ENCODE assay signal across 1 cellular context in the genomic region with DNA sequence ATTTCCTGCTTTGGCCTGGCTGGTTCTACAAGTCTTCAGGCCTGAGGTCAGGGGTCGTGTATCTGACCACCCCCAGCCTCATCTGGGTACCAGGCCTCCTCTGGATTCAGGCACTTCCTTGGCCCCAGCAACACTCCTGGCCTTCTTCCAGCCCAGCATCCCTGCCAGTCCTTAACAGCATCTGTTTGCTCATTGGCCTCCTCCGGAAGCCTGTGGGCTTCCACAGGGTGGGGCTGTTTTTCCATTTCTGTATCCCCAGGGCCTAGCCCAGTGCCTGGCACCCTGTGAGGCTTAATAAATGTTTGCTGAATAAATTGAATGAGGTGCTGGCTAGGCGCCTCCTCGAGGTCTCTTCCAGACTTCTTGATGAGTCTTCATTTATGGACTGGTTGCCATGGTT.
TF ChIP-seq lines count a peak whose summit lies in the region.

No MANE protein-coding gene starts in this region.

TF ChIP-seq in GM23338, 12 proteins besides CTCF, POLR2A, EP300 and RAD21:
- no peak for TF ChIP-seq POLR2AphosphoS5 (IDR thresholded peaks at IDR 0.05; ENCODE audit: low read depth)
- TF ChIP-seq, protein P1, sequence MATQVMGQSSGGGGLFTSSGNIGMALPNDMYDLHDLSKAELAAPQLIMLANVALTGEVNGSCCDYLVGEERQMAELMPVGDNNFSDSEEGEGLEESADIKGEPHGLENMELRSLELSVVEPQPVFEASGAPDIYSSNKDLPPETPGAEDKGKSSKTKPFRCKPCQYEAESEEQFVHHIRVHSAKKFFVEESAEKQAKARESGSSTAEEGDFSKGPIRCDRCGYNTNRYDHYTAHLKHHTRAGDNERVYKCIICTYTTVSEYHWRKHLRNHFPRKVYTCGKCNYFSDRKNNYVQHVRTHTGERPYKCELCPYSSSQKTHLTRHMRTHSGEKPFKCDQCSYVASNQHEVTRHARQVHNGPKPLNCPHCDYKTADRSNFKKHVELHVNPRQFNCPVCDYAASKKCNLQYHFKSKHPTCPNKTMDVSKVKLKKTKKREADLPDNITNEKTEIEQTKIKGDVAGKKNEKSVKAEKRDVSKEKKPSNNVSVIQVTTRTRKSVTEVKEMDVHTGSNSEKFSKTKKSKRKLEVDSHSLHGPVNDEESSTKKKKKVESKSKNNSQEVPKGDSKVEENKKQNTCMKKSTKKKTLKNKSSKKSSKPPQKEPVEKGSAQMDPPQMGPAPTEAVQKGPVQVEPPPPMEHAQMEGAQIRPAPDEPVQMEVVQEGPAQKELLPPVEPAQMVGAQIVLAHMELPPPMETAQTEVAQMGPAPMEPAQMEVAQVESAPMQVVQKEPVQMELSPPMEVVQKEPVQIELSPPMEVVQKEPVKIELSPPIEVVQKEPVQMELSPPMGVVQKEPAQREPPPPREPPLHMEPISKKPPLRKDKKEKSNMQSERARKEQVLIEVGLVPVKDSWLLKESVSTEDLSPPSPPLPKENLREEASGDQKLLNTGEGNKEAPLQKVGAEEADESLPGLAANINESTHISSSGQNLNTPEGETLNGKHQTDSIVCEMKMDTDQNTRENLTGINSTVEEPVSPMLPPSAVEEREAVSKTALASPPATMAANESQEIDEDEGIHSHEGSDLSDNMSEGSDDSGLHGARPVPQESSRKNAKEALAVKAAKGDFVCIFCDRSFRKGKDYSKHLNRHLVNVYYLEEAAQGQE (IDR thresholded peaks at IDR 0.05; ENCODE audit: unreplicated experiment) = no peak
- TF ChIP-seq, protein P2, sequence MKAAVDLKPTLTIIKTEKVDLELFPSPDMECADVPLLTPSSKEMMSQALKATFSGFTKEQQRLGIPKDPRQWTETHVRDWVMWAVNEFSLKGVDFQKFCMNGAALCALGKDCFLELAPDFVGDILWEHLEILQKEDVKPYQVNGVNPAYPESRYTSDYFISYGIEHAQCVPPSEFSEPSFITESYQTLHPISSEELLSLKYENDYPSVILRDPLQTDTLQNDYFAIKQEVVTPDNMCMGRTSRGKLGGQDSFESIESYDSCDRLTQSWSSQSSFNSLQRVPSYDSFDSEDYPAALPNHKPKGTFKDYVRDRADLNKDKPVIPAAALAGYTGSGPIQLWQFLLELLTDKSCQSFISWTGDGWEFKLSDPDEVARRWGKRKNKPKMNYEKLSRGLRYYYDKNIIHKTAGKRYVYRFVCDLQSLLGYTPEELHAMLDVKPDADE (IDR thresholded peaks at IDR 0.05) = no peak
- no peak for TF ChIP-seq ZNF331 (CRISPR knock-in tag; IDR thresholded peaks at IDR 0.05; ENCODE audit: low read depth)
- no peak for TF ChIP-seq EZH2 (IDR thresholded peaks at IDR 0.05; ENCODE audit: low read depth, unreplicated experiment)
- TF ChIP-seq CREB1 (CRISPR knock-in tag; IDR thresholded peaks at IDR 0.05; ENCODE audit: low read depth) = no peak
- no peak for TF ChIP-seq STAT1 (IDR thresholded peaks at IDR 0.05; ENCODE audit: unreplicated experiment)
- TF ChIP-seq ZNF114 (CRISPR knock-in tag; IDR thresholded peaks at IDR 0.05) = no peak
- TF ChIP-seq JUNB (IDR thresholded peaks at IDR 0.05; ENCODE audit: unreplicated experiment) = no peak
- no peak for TF ChIP-seq EZH2phosphoT487 (IDR thresholded peaks at IDR 0.05; ENCODE audit: unreplicated experiment)
- TF ChIP-seq, protein P3, sequence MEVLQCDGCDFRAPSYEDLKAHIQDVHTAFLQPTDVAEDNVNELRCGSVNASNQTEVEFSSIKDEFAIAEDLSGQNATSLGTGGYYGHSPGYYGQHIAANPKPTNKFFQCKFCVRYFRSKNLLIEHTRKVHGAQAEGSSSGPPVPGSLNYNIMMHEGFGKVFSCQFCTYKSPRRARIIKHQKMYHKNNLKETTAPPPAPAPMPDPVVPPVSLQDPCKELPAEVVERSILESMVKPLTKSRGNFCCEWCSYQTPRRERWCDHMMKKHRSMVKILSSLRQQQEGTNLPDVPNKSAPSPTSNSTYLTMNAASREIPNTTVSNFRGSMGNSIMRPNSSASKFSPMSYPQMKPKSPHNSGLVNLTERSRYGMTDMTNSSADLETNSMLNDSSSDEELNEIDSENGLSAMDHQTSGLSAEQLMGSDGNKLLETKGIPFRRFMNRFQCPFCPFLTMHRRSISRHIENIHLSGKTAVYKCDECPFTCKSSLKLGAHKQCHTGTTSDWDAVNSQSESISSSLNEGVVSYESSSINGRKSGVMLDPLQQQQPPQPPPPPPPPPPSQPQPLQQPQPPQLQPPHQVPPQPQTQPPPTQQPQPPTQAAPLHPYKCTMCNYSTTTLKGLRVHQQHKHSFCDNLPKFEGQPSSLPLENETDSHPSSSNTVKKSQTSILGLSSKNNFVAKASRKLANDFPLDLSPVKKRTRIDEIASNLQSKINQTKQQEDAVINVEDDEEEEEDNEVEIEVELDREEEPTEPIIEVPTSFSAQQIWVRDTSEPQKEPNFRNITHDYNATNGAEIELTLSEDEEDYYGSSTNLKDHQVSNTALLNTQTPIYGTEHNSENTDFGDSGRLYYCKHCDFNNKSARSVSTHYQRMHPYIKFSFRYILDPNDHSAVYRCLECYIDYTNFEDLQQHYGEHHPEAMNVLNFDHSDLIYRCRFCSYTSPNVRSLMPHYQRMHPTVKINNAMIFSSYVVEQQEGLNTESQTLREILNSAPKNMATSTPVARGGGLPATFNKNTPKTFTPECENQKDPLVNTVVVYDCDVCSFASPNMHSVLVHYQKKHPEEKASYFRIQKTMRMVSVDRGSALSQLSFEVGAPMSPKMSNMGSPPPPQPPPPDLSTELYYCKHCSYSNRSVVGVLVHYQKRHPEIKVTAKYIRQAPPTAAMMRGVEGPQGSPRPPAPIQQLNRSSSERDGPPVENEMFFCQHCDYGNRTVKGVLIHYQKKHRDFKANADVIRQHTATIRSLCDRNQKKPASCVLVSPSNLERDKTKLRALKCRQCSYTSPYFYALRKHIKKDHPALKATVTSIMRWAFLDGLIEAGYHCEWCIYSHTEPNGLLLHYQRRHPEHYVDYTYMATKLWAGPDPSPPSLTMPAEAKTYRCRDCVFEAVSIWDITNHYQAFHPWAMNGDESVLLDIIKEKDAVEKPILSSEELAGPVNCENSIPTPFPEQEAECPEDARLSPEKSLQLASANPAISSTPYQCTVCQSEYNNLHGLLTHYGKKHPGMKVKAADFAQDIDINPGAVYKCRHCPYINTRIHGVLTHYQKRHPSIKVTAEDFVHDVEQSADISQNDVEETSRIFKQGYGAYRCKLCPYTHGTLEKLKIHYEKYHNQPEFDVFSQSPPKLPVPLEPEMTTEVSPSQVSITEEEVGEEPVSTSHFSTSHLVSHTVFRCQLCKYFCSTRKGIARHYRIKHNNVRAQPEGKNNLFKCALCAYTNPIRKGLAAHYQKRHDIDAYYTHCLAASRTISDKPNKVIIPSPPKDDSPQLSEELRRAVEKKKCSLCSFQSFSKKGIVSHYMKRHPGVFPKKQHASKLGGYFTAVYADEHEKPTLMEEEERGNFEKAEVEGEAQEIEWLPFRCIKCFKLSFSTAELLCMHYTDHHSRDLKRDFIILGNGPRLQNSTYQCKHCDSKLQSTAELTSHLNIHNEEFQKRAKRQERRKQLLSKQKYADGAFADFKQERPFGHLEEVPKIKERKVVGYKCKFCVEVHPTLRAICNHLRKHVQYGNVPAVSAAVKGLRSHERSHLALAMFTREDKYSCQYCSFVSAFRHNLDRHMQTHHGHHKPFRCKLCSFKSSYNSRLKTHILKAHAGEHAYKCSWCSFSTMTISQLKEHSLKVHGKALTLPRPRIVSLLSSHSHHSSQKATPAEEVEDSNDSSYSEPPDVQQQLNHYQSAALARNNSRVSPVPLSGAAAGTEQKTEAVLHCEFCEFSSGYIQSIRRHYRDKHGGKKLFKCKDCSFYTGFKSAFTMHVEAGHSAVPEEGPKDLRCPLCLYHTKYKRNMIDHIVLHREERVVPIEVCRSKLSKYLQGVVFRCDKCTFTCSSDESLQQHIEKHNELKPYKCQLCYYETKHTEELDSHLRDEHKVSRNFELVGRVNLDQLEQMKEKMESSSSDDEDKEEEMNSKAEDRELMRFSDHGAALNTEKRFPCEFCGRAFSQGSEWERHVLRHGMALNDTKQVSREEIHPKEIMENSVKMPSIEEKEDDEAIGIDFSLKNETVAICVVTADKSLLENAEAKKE (CRISPR knock-in tag; IDR thresholded peaks at IDR 0.05) = no peak
- TF ChIP-seq NANOG (IDR thresholded peaks at IDR 0.05; ENCODE audit: borderline replicate concordance) = no peak
